Comparison of ENCODE assay signal across 1 cellular context in the genomic region with DNA sequence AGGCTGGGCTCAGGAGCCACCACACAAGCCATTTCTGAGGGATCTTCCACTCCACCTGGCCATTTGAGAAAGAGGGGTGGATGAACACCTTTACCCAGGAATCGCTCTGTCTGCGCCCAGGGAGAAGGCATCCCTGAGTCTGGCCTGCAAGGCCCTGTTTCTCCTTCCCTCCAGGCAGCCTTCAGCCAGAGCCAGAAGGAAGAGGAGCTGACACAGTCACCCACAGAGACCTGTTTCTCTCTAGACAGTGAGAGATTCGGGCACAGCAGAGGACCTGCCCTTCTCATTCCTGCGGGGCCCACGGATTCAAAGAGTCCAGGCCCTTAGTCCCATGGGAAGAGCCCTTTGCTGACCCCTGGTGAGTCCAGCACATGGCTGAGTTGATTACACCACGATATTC.
TF ChIP-seq lines count a peak whose summit lies in the region.

No MANE protein-coding gene starts in this region.

TF ChIP-seq in SK-N-SH treated with all-trans-retinoic acid at 6 μM for 48 hours, 23 proteins besides CTCF, POLR2A, EP300 and RAD21 (continued from another document):
- TF ChIP-seq, protein P1, sequence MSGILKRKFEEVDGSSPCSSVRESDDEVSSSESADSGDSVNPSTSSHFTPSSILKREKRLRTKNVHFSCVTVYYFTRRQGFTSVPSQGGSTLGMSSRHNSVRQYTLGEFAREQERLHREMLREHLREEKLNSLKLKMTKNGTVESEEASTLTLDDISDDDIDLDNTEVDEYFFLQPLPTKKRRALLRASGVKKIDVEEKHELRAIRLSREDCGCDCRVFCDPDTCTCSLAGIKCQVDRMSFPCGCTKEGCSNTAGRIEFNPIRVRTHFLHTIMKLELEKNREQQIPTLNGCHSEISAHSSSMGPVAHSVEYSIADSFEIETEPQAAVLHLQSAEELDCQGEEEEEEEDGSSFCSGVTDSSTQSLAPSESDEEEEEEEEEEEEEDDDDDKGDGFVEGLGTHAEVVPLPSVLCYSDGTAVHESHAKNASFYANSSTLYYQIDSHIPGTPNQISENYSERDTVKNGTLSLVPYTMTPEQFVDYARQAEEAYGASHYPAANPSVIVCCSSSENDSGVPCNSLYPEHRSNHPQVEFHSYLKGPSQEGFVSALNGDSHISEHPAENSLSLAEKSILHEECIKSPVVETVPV (CRISPR knock-in tag; IDR thresholded peaks at IDR 0.05) = no peak
- TF ChIP-seq, protein P2, sequence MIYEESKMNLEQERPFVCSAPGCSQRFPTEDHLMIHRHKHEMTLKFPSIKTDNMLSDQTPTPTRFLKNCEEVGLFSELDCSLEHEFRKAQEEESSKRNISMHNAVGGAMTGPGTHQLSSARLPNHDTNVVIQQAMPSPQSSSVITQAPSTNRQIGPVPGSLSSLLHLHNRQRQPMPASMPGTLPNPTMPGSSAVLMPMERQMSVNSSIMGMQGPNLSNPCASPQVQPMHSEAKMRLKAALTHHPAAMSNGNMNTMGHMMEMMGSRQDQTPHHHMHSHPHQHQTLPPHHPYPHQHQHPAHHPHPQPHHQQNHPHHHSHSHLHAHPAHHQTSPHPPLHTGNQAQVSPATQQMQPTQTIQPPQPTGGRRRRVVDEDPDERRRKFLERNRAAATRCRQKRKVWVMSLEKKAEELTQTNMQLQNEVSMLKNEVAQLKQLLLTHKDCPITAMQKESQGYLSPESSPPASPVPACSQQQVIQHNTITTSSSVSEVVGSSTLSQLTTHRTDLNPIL (CRISPR knock-in tag; IDR thresholded peaks at IDR 0.05; ENCODE audit: low read depth) = no peak
- TF ChIP-seq PPARA (CRISPR knock-in tag; IDR thresholded peaks at IDR 0.05; ENCODE audit: borderline replicate concordance) (no peak), ISL1 (CRISPR knock-in tag; IDR thresholded peaks at IDR 0.05) (no peak), ZFP30 (CRISPR knock-in tag; IDR thresholded peaks at IDR 0.05) (no peak), ZFP3 (CRISPR knock-in tag; IDR thresholded peaks at IDR 0.05) (no peak), CSDC2 (CRISPR knock-in tag; IDR thresholded peaks at IDR 0.05) (no peak), BACH2 (CRISPR knock-in tag; IDR thresholded peaks at IDR 0.05; ENCODE audit: borderline replicate concordance) (no peak)
